Comparison of ENCODE assay signal across 7 cellular contexts in genomic region chr3:48465237-48465530, GRCh38. TPM values are rescaled to one million over a fixed set of nuclear protein-coding genes. Genes with fewer than 3 reads are reported as not detected.
DNase-seq lines count a peak whose midpoint lies in the region; ATAC-seq lines count a peak whose summit lies in the region.

No MANE protein-coding gene starts in this region.

- POLR2A ChIA-PET in activated CD8-positive, alpha-beta T cell treated with anti-CD3 and anti-CD28 coated beads, Interleukin-2, amount 10 ng/mL, durations not matched to agents 7 days and 5 days (lab: Charles Lee) = interaction anchor here (1.8 to 3.2 kb wide), 3 partner anchors 10 to 42 kb away, joined by 6 to 31 read pairs (median 15); partner anchors contain the start of gene ATRIP

- peak overlapping the region in 3 of 4 donors; percentile 87 to 92 (median 89) for H3K4me3 Mint-ChIP-seq in IgD-negative memory B cell
- H3K4me3 Mint-ChIP-seq in activated CD8-positive, alpha-beta T cell treated with anti-CD3 and anti-CD28 coated beads, Interleukin-2, amount 10 ng/mL, durations not matched to agents 7 days and 5 days = peak overlapping the region; percentile 96
- peak overlapping the region in 4 of 5 donors; percentile 84 to 88 (median 86) for H3K4me3 Mint-ChIP-seq in immature natural killer cell
- peak overlapping the region; percentile 87 for H3K4me3 Mint-ChIP-seq in stimulated activated memory B cell treated with anti-CD40 and anti-IgM and Interleukin-4, amounts not matched to agents 10 μg/mL and 1 μg/mL and 100 μg/mL, for 72 hours

- H3K4me1 Mint-ChIP-seq in IgD-negative memory B cell (peaks cover 16 to 34% (median 26%) of the 10 kb centered on the region in 3 donors), immature natural killer cell (peaks cover 47 to 51% of the 10 kb centered on the region in 2 donors)
- peaks cover 57% of the 10 kb centered on the region for H3K4me1 Mint-ChIP-seq in activated CD8-positive, alpha-beta T cell treated with anti-CD3 and anti-CD28 coated beads, Interleukin-2, amount 10 ng/mL, durations not matched to agents 7 days and 5 days (ENCODE audit: low read depth)
- peaks cover 48% of the 10 kb centered on the region for H3K4me1 Mint-ChIP-seq in stimulated activated memory B cell treated with anti-CD40 and anti-IgM and Interleukin-4, amounts not matched to agents 10 μg/mL and 1 μg/mL and 100 μg/mL, for 72 hours

- H3K27ac Mint-ChIP-seq in IgD-negative memory B cell (peak overlapping the region in 2 of 3 donors; percentile 97 to 98), immature natural killer cell (peak overlapping the region; percentile 95 to 99 (median 98))
- peak overlapping the region; percentile 97 for H3K27ac Mint-ChIP-seq in activated CD8-positive, alpha-beta T cell treated with anti-CD3 and anti-CD28 coated beads, Interleukin-2, amount 10 ng/mL, durations not matched to agents 7 days and 5 days
- H3K27ac Mint-ChIP-seq in stimulated activated memory B cell treated with anti-CD40 and anti-IgM and Interleukin-4, amounts not matched to agents 10 μg/mL and 1 μg/mL and 100 μg/mL, for 72 hours = peak overlapping the region; percentile 95

- H3K27me3 Mint-ChIP-seq in IgD-negative memory B cell (peaks cover 2% of the 10 kb centered on the region), immature natural killer cell (ENCODE audit: low read depth in 3 of 3) (peaks cover 2 to 7% (median 5%) of the 10 kb centered on the region in 3 donors)
- H3K27me3 Mint-ChIP-seq in activated CD8-positive, alpha-beta T cell treated with anti-CD3 and anti-CD28 coated beads, Interleukin-2, amount 10 ng/mL, durations not matched to agents 7 days and 5 days (ENCODE audit: low read depth) = no peaks in the 10 kb centered on the region
- H3K27me3 Mint-ChIP-seq in stimulated activated memory B cell treated with anti-CD40 and anti-IgM and Interleukin-4, amounts not matched to agents 10 μg/mL and 1 μg/mL and 100 μg/mL, for 72 hours = no peaks in the 10 kb centered on the region

- no peak for ATAC-seq in activated CD8-positive, alpha-beta T cell treated with anti-CD3 and anti-CD28 coated beads, Interleukin-2, amount 10 ng/mL, durations not matched to agents 7 days and 5 days
- ATAC-seq in stimulated activated memory B cell treated with anti-CD40 and anti-IgM and Interleukin-4, amounts not matched to agents 10 μg/mL and 1 μg/mL and 100 μg/mL, for 72 hours = no peak
- ATAC-seq in HG02870 (IDR thresholded peaks at IDR 0.05; ENCODE audit: unreplicated experiment) (no peak), GM19023 (IDR thresholded peaks at IDR 0.05; ENCODE audit: unreplicated experiment) (no peak)

- CTCF ChIA-PET in activated CD8-positive, alpha-beta T cell treated with anti-CD3 and anti-CD28 coated beads, Interleukin-2, amount 10 ng/mL, durations not matched to agents 7 days and 5 days (lab: Charles Lee) = interaction anchor here (21.8 kb wide), 1 partner anchor 29 kb away, joined by 208 read pairs; no protein-coding TSS in a partner anchor

- no peak for DNase-seq in activated CD8-positive, alpha-beta T cell treated with anti-CD3 and anti-CD28 coated beads, Interleukin-2, amount 10 ng/mL, durations not matched to agents 7 days and 5 days
- no peak for DNase-seq in immature natural killer cell
- DNase-seq in NCI-H146 treated with DMSO at 0.1 percent for 48 hours (lab: John Stamatoyannopoulos, UW; ENCODE audit: unreplicated experiment) = no peak

- H3K36me3 Mint-ChIP-seq in IgD-negative memory B cell (peaks cover 1% of the 10 kb centered on the region), immature natural killer cell (peaks cover 0 to 20% (median 4%) of the 10 kb centered on the region in 3 donors)
- H3K36me3 Mint-ChIP-seq in activated CD8-positive, alpha-beta T cell treated with anti-CD3 and anti-CD28 coated beads, Interleukin-2, amount 10 ng/mL, durations not matched to agents 7 days and 5 days (ENCODE audit: low read depth) = peaks cover 65% of the 10 kb centered on the region
- peaks cover 29% of the 10 kb centered on the region for H3K36me3 Mint-ChIP-seq in stimulated activated memory B cell treated with anti-CD40 and anti-IgM and Interleukin-4, amounts not matched to agents 10 μg/mL and 1 μg/mL and 100 μg/mL, for 72 hours

- H3K9me3 Mint-ChIP-seq in IgD-negative memory B cell (no peaks in the 10 kb centered on the region), immature natural killer cell (no peaks in the 10 kb centered on the region)
- H3K9me3 Mint-ChIP-seq in activated CD8-positive, alpha-beta T cell treated with anti-CD3 and anti-CD28 coated beads, Interleukin-2, amount 10 ng/mL, durations not matched to agents 7 days and 5 days (ENCODE audit: insufficient read depth) = no peaks in the 10 kb centered on the region
- no peaks in the 10 kb centered on the region for H3K9me3 Mint-ChIP-seq in stimulated activated memory B cell treated with anti-CD40 and anti-IgM and Interleukin-4, amounts not matched to agents 10 μg/mL and 1 μg/mL and 100 μg/mL, for 72 hours

RNA-seq across cellular contexts. Expression of gene ATRIP, which starts 18.6 kb away (rescaled TPM):
- polyA plus RNA-seq in IgD-negative memory B cell (13.9 TPM), immature natural killer cell (10 to 100 TPM in 1 of 3 donors, 1 to 10 TPM in 2; 6.4 to 12.6 (median 6.6) TPM)
- 10 to 100 TPM; 18.8 to 20.3 TPM for total RNA-seq in activated CD8-positive, alpha-beta T cell treated with anti-CD3 and anti-CD28 coated beads, Interleukin-2, amount 10 ng/mL, durations not matched to agents 7 days and 5 days

RNA-seq across cellular contexts. Expression of gene TMA7, which starts 25.1 kb away (rescaled TPM):
- polyA plus RNA-seq in IgD-negative memory B cell (701 TPM), immature natural killer cell (1,000 to 10,000 TPM in 1 of 3 donors, 100 to 1,000 TPM in 2; 593 to 1,259 (median 677) TPM)
- total RNA-seq in activated CD8-positive, alpha-beta T cell treated with anti-CD3 and anti-CD28 coated beads, Interleukin-2, amount 10 ng/mL, durations not matched to agents 7 days and 5 days = 100 to 1,000 TPM; 339 to 364 TPM

RNA-seq across cellular contexts. Expression of gene CCDC51, which starts 25.3 kb away (rescaled TPM):
- polyA plus RNA-seq in IgD-negative memory B cell (13.4 TPM), immature natural killer cell (10 to 100 TPM; 10.2 to 16.3 (median 10.6) TPM)
- 10 to 100 TPM; 16.3 to 16.5 TPM for total RNA-seq in activated CD8-positive, alpha-beta T cell treated with anti-CD3 and anti-CD28 coated beads, Interleukin-2, amount 10 ng/mL, durations not matched to agents 7 days and 5 days

RNA-seq across cellular contexts. Expression of gene PLXNB1, which starts 35.3 kb away (rescaled TPM):
- polyA plus RNA-seq in IgD-negative memory B cell = not detected
- total RNA-seq in activated CD8-positive, alpha-beta T cell treated with anti-CD3 and anti-CD28 coated beads, Interleukin-2, amount 10 ng/mL, durations not matched to agents 7 days and 5 days = 1 to 10 TPM in 1 of 2 experiments, under 1 TPM in 1; 0.76 to 1.7 TPM
- polyA plus RNA-seq in immature natural killer cell = under 1 TPM in 2 of 3 donors, not detected in 1; 0.11 to 0.19 TPM

RNA-seq across cellular contexts. Expression of gene SHISA5, which starts 38.8 kb away (rescaled TPM):
- polyA plus RNA-seq in IgD-negative memory B cell (307 TPM), immature natural killer cell (100 to 1,000 TPM; 351 to 618 (median 505) TPM)
- total RNA-seq in activated CD8-positive, alpha-beta T cell treated with anti-CD3 and anti-CD28 coated beads, Interleukin-2, amount 10 ng/mL, durations not matched to agents 7 days and 5 days = 100 to 1,000 TPM; 195 to 201 TPM
